Comparison of ENCODE assay signal across 16 cellular contexts in genomic region chr17:32327911-32328310, GRCh38. TPM values are rescaled to one million over a fixed set of nuclear protein-coding genes. Genes with fewer than 3 reads are reported as not detected.
A peak's percentile ranks its signal among the peaks of the same experiment; 100 is the strongest.
DNase-seq lines count a peak whose midpoint lies in the region; ATAC-seq and TF ChIP-seq lines count a peak whose summit lies in the region.
"Had no signal": no experiment of that assay in that cellular context is flagged by ENCODE, and none has a peak within 500 bp of the region (broad histone marks: within the 10 kb centered on the region; RNA-seq: fewer than 3 reads in every experiment).

No MANE protein-coding gene starts in this region.

- no peaks in the 10 kb centered on the region for H3K9me3 ChIP-seq in CD4-positive, alpha-beta memory T cell (ENCODE audit: control insufficient read depth in 1 of 2, low read length in 2 of 2)
- no peaks in the 10 kb centered on the region for H3K9me3 ChIP-seq in mesodermal cell (ENCODE audit: control insufficient read depth, low read length)
- no peaks in the 10 kb centered on the region for H3K9me3 ChIP-seq in upper lobe of right lung
- H3K9me3 ChIP-seq: BLaER1 had no signal

- TF ChIP-seq CTCF in activated CD8-positive, alpha-beta T cell treated with anti-CD3 and anti-CD28 coated beads for 36 hours (IDR thresholded peaks at IDR 0.05), result no peak
- TF ChIP-seq CTCF in upper lobe of right lung (IDR thresholded peaks at IDR 0.05) (no peak), type B pancreatic cell (conservative IDR thresholded peaks at IDR 0.05) (no peak)

- POLR2A ChIA-PET in activated CD8-positive, alpha-beta T cell treated with anti-CD3 and anti-CD28 coated beads, Interleukin-2, amount 10 ng/mL, durations not matched to agents 7 days and 5 days (lab: Charles Lee), result interaction anchor here (1.2 kb wide), 1 partner anchor 22 kb away, joined by 8 read pairs; the partner anchor contains the start of gene ZNF207
- POLR2A ChIA-PET in activated CD8-positive, alpha-beta T cell treated with anti-CD3 and anti-CD28 coated beads for 36 hours (lab: Charles Lee), result interaction anchor here (1.1 to 2.2 kb wide), 2 partner anchors 14 to 41 kb away, joined by 3 to 8 read pairs; partner anchors contain the start of gene C17orf75
- POLR2A ChIA-PET in CD4-positive, alpha-beta memory T cell (lab: Charles Lee; ENCODE audit: partially characterized antibody), result no interaction called here

- intact Hi-C loops in activated CD8-positive, alpha-beta T cell treated with anti-CD3 and anti-CD28 coated beads for 36 hours (cut with micrococcal nuclease), result no loop called here
- intact Hi-C loops in CD4-positive, alpha-beta memory T cell (cut with micrococcal nuclease), result no loop called here
- intact Hi-C loops in upper lobe of right lung (cut with DNase I), result no loop called here

- CTCF ChIA-PET in activated CD8-positive, alpha-beta T cell treated with anti-CD3 and anti-CD28 coated beads, Interleukin-2, amount 10 ng/mL, durations not matched to agents 7 days and 5 days (lab: Charles Lee), result interaction anchor here (1.0 to 8.4 kb wide), 2 partner anchors 7 to 12 kb away, joined by 4 to 69 read pairs; no protein-coding TSS in a partner anchor
- CTCF ChIA-PET in activated CD8-positive, alpha-beta T cell treated with anti-CD3 and anti-CD28 coated beads for 36 hours (lab: Charles Lee), result interaction anchor here (1.8 to 2.1 kb wide), 2 partner anchors 8 to 13 kb away, joined by 6 to 11 read pairs; no protein-coding TSS in a partner anchor
- CTCF ChIA-PET in CD4-positive, alpha-beta memory T cell (lab: Charles Lee; ENCODE audit: partially characterized antibody), result interaction anchor here (5.5 kb wide), 1 partner anchor 9 kb away, joined by 36 read pairs; no protein-coding TSS in a partner anchor

- ATAC-seq in activated CD8-positive, alpha-beta T cell treated with anti-CD3 and anti-CD28 coated beads, Interleukin-2, amount 10 ng/mL, durations not matched to agents 7 days and 5 days, result no peak
- no peak for ATAC-seq in activated CD8-positive, alpha-beta T cell treated with anti-CD3 and anti-CD28 coated beads for 36 hours
- ATAC-seq in upper lobe of right lung, result no peak

- no peaks in the 10 kb centered on the region for H3K9me3 Mint-ChIP-seq in activated CD8-positive, alpha-beta T cell treated with anti-CD3 and anti-CD28 coated beads, Interleukin-2, amount 10 ng/mL, durations not matched to agents 7 days and 5 days (ENCODE audit: insufficient read depth)
- no peaks in the 10 kb centered on the region for H3K9me3 Mint-ChIP-seq in activated CD8-positive, alpha-beta T cell treated with anti-CD3 and anti-CD28 coated beads for 36 hours
- no peaks in the 10 kb centered on the region for H3K9me3 Mint-ChIP-seq in CD4-positive, alpha-beta memory T cell
- H3K9me3 Mint-ChIP-seq in type B pancreatic cell, result no peaks in the 10 kb centered on the region
- H3K9me3 Mint-ChIP-seq: CD4-positive, CD25-positive, alpha-beta regulatory T cell; HFFc6 had no signal

- peaks cover 35% of the 10 kb centered on the region for H3K4me1 ChIP-seq in CD4-positive, alpha-beta memory T cell (ENCODE audit: insufficient read depth, low read length)
- H3K4me1 ChIP-seq in mesodermal cell (ENCODE audit: control insufficient read depth, insufficient read depth, low read length, poor library complexity, severe bottlenecking), result no peaks in the 10 kb centered on the region
- peaks cover 12% of the 10 kb centered on the region for H3K4me1 ChIP-seq in upper lobe of right lung

- peaks cover 72% of the 10 kb centered on the region for H3K4me1 Mint-ChIP-seq in activated CD8-positive, alpha-beta T cell treated with anti-CD3 and anti-CD28 coated beads, Interleukin-2, amount 10 ng/mL, durations not matched to agents 7 days and 5 days (ENCODE audit: low read depth)
- H3K4me1 Mint-ChIP-seq in activated CD8-positive, alpha-beta T cell treated with anti-CD3 and anti-CD28 coated beads for 36 hours (ENCODE audit: low read depth), result peaks cover 48% of the 10 kb centered on the region
- peaks cover 23 to 41% (median 32%) of the 10 kb centered on the region in 4 donors for H3K4me1 Mint-ChIP-seq in CD4-positive, alpha-beta memory T cell
- peaks cover 13% of the 10 kb centered on the region for H3K4me1 Mint-ChIP-seq in type B pancreatic cell (ENCODE audit: unreplicated experiment)

- H3K4me3 ChIP-seq in CD4-positive, alpha-beta memory T cell (ENCODE audit: low read length in 2 of 2), result no peak overlapping the region
- H3K4me3 ChIP-seq in mesodermal cell (ENCODE audit: extremely low read depth, insufficient read depth, low read length, poor library complexity, severe bottlenecking) (no peak overlapping the region), upper lobe of right lung (no peak overlapping the region)
- H3K4me3 ChIP-seq: BLaER1, GM12878 had no signal

- H3K36me3 Mint-ChIP-seq in activated CD8-positive, alpha-beta T cell treated with anti-CD3 and anti-CD28 coated beads, Interleukin-2, amount 10 ng/mL, durations not matched to agents 7 days and 5 days (ENCODE audit: low read depth), result peaks cover 16% of the 10 kb centered on the region
- peaks cover 13% of the 10 kb centered on the region for H3K36me3 Mint-ChIP-seq in activated CD8-positive, alpha-beta T cell treated with anti-CD3 and anti-CD28 coated beads for 36 hours (ENCODE audit: low read depth)
- H3K36me3 Mint-ChIP-seq in CD4-positive, alpha-beta memory T cell, result peaks cover 0 to 4% of the 10 kb centered on the region in 2 donors
- no peaks in the 10 kb centered on the region for H3K36me3 Mint-ChIP-seq in type B pancreatic cell
- H3K36me3 Mint-ChIP-seq: CD4-positive, CD25-positive, alpha-beta regulatory T cell had no signal

- H3K27ac Mint-ChIP-seq in activated CD8-positive, alpha-beta T cell treated with anti-CD3 and anti-CD28 coated beads, Interleukin-2, amount 10 ng/mL, durations not matched to agents 7 days and 5 days, result peak overlapping the region; percentile 43
- no peak overlapping the region for H3K27ac Mint-ChIP-seq in activated CD8-positive, alpha-beta T cell treated with anti-CD3 and anti-CD28 coated beads for 36 hours
- H3K27ac Mint-ChIP-seq in CD4-positive, alpha-beta memory T cell, result peak overlapping the region in 4 of 7 donors; percentile 14 to 58 (median 30)
- no peak overlapping the region for H3K27ac Mint-ChIP-seq in type B pancreatic cell
- H3K27ac Mint-ChIP-seq: HFFc6 had no signal

- H3K4me3 Mint-ChIP-seq in activated CD8-positive, alpha-beta T cell treated with anti-CD3 and anti-CD28 coated beads, Interleukin-2, amount 10 ng/mL, durations not matched to agents 7 days and 5 days, result no peak overlapping the region
- no peak overlapping the region for H3K4me3 Mint-ChIP-seq in activated CD8-positive, alpha-beta T cell treated with anti-CD3 and anti-CD28 coated beads for 36 hours
- no peak overlapping the region for H3K4me3 Mint-ChIP-seq in CD4-positive, alpha-beta memory T cell
- no peak overlapping the region for H3K4me3 Mint-ChIP-seq in type B pancreatic cell
- H3K4me3 Mint-ChIP-seq: CD4-positive, CD25-positive, alpha-beta regulatory T cell; HFFc6 had no signal

- 91 to 100% methylated on average over 1 of the region's 1 CpG for WGBS in mesodermal cell (ENCODE audit: insufficient coverage in 2 of 2), 2 experiments

- DNase-seq in activated CD8-positive, alpha-beta T cell treated with anti-CD3 and anti-CD28 coated beads, Interleukin-2, amount 10 ng/mL, durations not matched to agents 7 days and 5 days, result no peak
- no peak for DNase-seq in activated CD8-positive, alpha-beta T cell treated with anti-CD3 and anti-CD28 coated beads for 36 hours
- no peak for DNase-seq in CD4-positive, alpha-beta memory T cell
- DNase-seq in upper lobe of right lung (peak; percentile 3), kidney glomerular epithelial cell (lab: John Stamatoyannopoulos, UW) (no peak), type B pancreatic cell (ENCODE audit: extremely low spot score, unreplicated experiment) (no peak)
- DNase-seq: 8988T; AML-193; Calu3; CD4-positive, CD25-positive, alpha-beta regulatory T cell; DMS 273 treated with DMSO at 0.1 percent for 48 hours; HCEC 1CT; HFFc6 had no signal

- H3K36me3 ChIP-seq in CD4-positive, alpha-beta memory T cell (ENCODE audit: insufficient read depth, low read length), result no peaks in the 10 kb centered on the region
- H3K36me3 ChIP-seq in mesodermal cell (ENCODE audit: control insufficient read depth, insufficient read depth, low read length), result peaks cover 9% of the 10 kb centered on the region
- H3K36me3 ChIP-seq in upper lobe of right lung, result no peaks in the 10 kb centered on the region

- no peak overlapping the region for H3K27ac ChIP-seq in CD4-positive, alpha-beta memory T cell (ENCODE audit: low read depth, low read length)
- H3K27ac ChIP-seq in mesodermal cell (ENCODE audit: low read depth, low read length, severe bottlenecking), result peak overlapping the region; percentile 5
- H3K27ac ChIP-seq in upper lobe of right lung, result no peak overlapping the region
- H3K27ac ChIP-seq: BLaER1 had no signal

- H3K27me3 Mint-ChIP-seq in activated CD8-positive, alpha-beta T cell treated with anti-CD3 and anti-CD28 coated beads, Interleukin-2, amount 10 ng/mL, durations not matched to agents 7 days and 5 days (ENCODE audit: low read depth), result no peaks in the 10 kb centered on the region
- no peaks in the 10 kb centered on the region for H3K27me3 Mint-ChIP-seq in activated CD8-positive, alpha-beta T cell treated with anti-CD3 and anti-CD28 coated beads for 36 hours
- no peaks in the 10 kb centered on the region for H3K27me3 Mint-ChIP-seq in CD4-positive, alpha-beta memory T cell
- H3K27me3 Mint-ChIP-seq in type B pancreatic cell, result no peaks in the 10 kb centered on the region
- H3K27me3 Mint-ChIP-seq: CD4-positive, CD25-positive, alpha-beta regulatory T cell had no signal

- H3K27me3 ChIP-seq in CD4-positive, alpha-beta memory T cell (ENCODE audit: insufficient read depth, low read length), result no peaks in the 10 kb centered on the region
- no peaks in the 10 kb centered on the region for H3K27me3 ChIP-seq in upper lobe of right lung
- H3K27me3 ChIP-seq: BLaER1 had no signal

RNA-seq across cellular contexts. Expression of gene C17orf75, which starts 14.1 kb away (rescaled TPM):
- 10 to 100 TPM; 29.0 to 34.0 TPM for total RNA-seq in activated CD8-positive, alpha-beta T cell treated with anti-CD3 and anti-CD28 coated beads, Interleukin-2, amount 10 ng/mL, durations not matched to agents 7 days and 5 days
- 10 to 100 TPM; 30.8 to 32.7 TPM for total RNA-seq in activated CD8-positive, alpha-beta T cell treated with anti-CD3 and anti-CD28 coated beads for 36 hours
- total RNA-seq in CD4-positive, alpha-beta memory T cell, result 10 to 100 TPM; 20.2 to 22.5 TPM
- 10 to 100 TPM in 1 of 2 donors, 1 to 10 TPM in 1; 7.9 to 10.6 TPM for polyA plus RNA-seq in CD4-positive, alpha-beta memory T cell
- polyA plus RNA-seq in mesodermal cell (2013, experiment 1 of 2), result 27.5 TPM
- polyA plus RNA-seq in mesodermal cell (2013, experiment 2 of 2), result 30.5 TPM
- total RNA-seq in upper lobe of right lung, result 14.2 TPM
- 19.4 and 31.0 TPM in 2 replicates for total RNA-seq in type B pancreatic cell (ENCODE audit: low replicate concordance)

RNA-seq across cellular contexts. Expression of gene ZNF207, which starts 22.0 kb away (rescaled TPM):
- 100 to 1,000 TPM; 250 to 263 TPM for total RNA-seq in activated CD8-positive, alpha-beta T cell treated with anti-CD3 and anti-CD28 coated beads, Interleukin-2, amount 10 ng/mL, durations not matched to agents 7 days and 5 days
- 100 to 1,000 TPM; 189 to 201 TPM for total RNA-seq in activated CD8-positive, alpha-beta T cell treated with anti-CD3 and anti-CD28 coated beads for 36 hours
- 100 to 1,000 TPM; 267 to 298 TPM for total RNA-seq in CD4-positive, alpha-beta memory T cell
- 100 to 1,000 TPM; 158 to 166 TPM for polyA plus RNA-seq in CD4-positive, alpha-beta memory T cell
- polyA plus RNA-seq in mesodermal cell (2013, experiment 1 of 2), result 189 TPM
- polyA plus RNA-seq in mesodermal cell (2013, experiment 2 of 2), result 189 TPM
- total RNA-seq in upper lobe of right lung (133 TPM), type B pancreatic cell (ENCODE audit: low replicate concordance) (151 and 206 TPM in 2 replicates)

Comparison
In these comparisons a context has a peak if more than half of its experiments do, and no peak if none do; other contexts are left out.
1. H3K27ac Mint-ChIP-seq: peak in activated CD8-positive, alpha-beta T cell treated with anti-CD3 and anti-CD28 coated beads, Interleukin-2, amount 10 ng/mL, durations not matched to agents 7 days and 5 days (single experiment) and CD4-positive, alpha-beta memory T cell (4 of 7); none in activated CD8-positive, alpha-beta T cell treated with anti-CD3 and anti-CD28 coated beads for 36 hours (single experiment) and type B pancreatic cell (single experiment).